In genomic region chr15:40958723-40959122, GRCh38 we compare ENCODE assay signal across 29 cellular contexts. TPM values are rescaled to one million over a fixed set of nuclear protein-coding genes. Genes with fewer than 3 reads are reported as not detected.
DNase-seq lines count a peak whose midpoint lies in the region; ATAC-seq, FAIRE-seq and TF ChIP-seq lines count a peak whose summit lies in the region.
"Had no signal": no experiment of that assay in that cellular context is flagged by ENCODE, and none has a peak within 500 bp of the region (broad histone marks: within the 10 kb centered on the region; RNA-seq: fewer than 3 reads in every experiment).

No MANE protein-coding gene starts in this region.

- H3K9me3 Mint-ChIP-seq in stimulated activated naive CD8-positive, alpha-beta T cell treated with anti-CD3 and anti-CD28 coated beads, Interleukin-15, Interleukin-2, amounts not matched to agents 100 ng/mL and 50 ng/mL, for 24 hours = no peaks in the 10 kb centered on the region
- H3K9me3 Mint-ChIP-seq: natural killer cell, T-cell had no signal

- no peak for ATAC-seq in stimulated activated naive CD8-positive, alpha-beta T cell treated with anti-CD3 and anti-CD28 coated beads, Interleukin-15, Interleukin-2, amounts not matched to agents 100 U/mL and 50 U/mL, for 24 hours
- ATAC-seq: left lobe of liver, natural killer cell, T-cell had no signal

- H3K36me3 Mint-ChIP-seq in stimulated activated naive CD8-positive, alpha-beta T cell treated with anti-CD3 and anti-CD28 coated beads, Interleukin-15, Interleukin-2, amounts not matched to agents 100 ng/mL and 50 ng/mL, for 24 hours (ENCODE audit: low read depth) = peaks cover 18% of the 10 kb centered on the region
- H3K36me3 Mint-ChIP-seq: natural killer cell, T-cell had no signal

- no peaks in the 10 kb centered on the region for H3K27me3 Mint-ChIP-seq in stimulated activated naive CD8-positive, alpha-beta T cell treated with anti-CD3 and anti-CD28 coated beads, Interleukin-15, Interleukin-2, amounts not matched to agents 100 ng/mL and 50 ng/mL, for 24 hours

- peaks cover 19% of the 10 kb centered on the region for H3K4me1 Mint-ChIP-seq in stimulated activated naive CD8-positive, alpha-beta T cell treated with anti-CD3 and anti-CD28 coated beads, Interleukin-15, Interleukin-2, amounts not matched to agents 100 ng/mL and 50 ng/mL, for 24 hours (ENCODE audit: low read depth)
- H3K4me1 Mint-ChIP-seq: natural killer cell had no signal

- H3K27ac ChIP-seq in osteoblast (ENCODE audit: low read depth, low read length) = no peak overlapping the region
- no peak overlapping the region for H3K27ac ChIP-seq in effector memory CD4-positive, alpha-beta T cell (ENCODE audit: insufficient read depth, low read length, poor library complexity, severe bottlenecking)
- H3K27ac ChIP-seq: HL-60, vagina had no signal

- no peak overlapping the region for H3K4me3 Mint-ChIP-seq in stimulated activated naive CD8-positive, alpha-beta T cell treated with anti-CD3 and anti-CD28 coated beads, Interleukin-15, Interleukin-2, amounts not matched to agents 100 ng/mL and 50 ng/mL, for 24 hours
- H3K4me3 Mint-ChIP-seq: natural killer cell, T-cell had no signal

- TF ChIP-seq CTCF in bronchial epithelial cell (IDR thresholded peaks at IDR 0.05; ENCODE audit: insufficient read depth, low read length, severe bottlenecking) (no peak), osteoblast (IDR thresholded peaks at IDR 0.05; ENCODE audit: extremely low read depth, low read depth, low read length) (no peak)

- no peak for DNase-seq in stimulated activated naive CD8-positive, alpha-beta T cell treated with anti-CD3 and anti-CD28 coated beads, Interleukin-15, Interleukin-2, amounts not matched to agents 100 U/mL and 50 U/mL, for 24 hours
- DNase-seq in bronchial epithelial cell (ENCODE audit: low read depth) (no peak), osteoblast (ENCODE audit: insufficient read length, low spot score, missing footprints) (peak; percentile 57), NCI-H2107 treated with DMSO at 0.1 percent for 48 hours (lab: John Stamatoyannopoulos, UW; ENCODE audit: unreplicated experiment) (no peak), hippocampal formation (lab: John Stamatoyannopoulos, UW) (no peak), SKM-1 (lab: John Stamatoyannopoulos, UW; ENCODE audit: unreplicated experiment) (no peak)
- no peak for DNase-seq in effector memory CD4-positive, alpha-beta T cell
- DNase-seq: ACHN; activated CD4-positive, alpha-beta T cell treated with anti-CD3 and anti-CD28 coated beads for 48 hours; activated CD8-positive, alpha-beta memory T cell treated with anti-CD3 and anti-CD28 coated beads, Interleukin-2, amount 50 U/mL, for 4 hours; activated naive CD4-positive, alpha-beta T cell treated with Interleukin-2 at 50 U/mL for 16 hours; glutamatergic neuron; natural killer cell; NCI-H1436 treated with DMSO at 0.1 percent for 48 hours; NCI-H2171 treated with DMSO at 0.1 percent for 48 hours; NCI-H526 treated with DMSO at 0.1 percent for 48 hours; SHP77 treated with DMSO at 0.1 percent for 48 hours; stimulated activated CD4-positive, alpha-beta T cell treated with anti-CD3 and anti-CD28 coated beads, Interleukin-4, amount 100 ng/mL, for 24 hours; substantia nigra; T-cell had no signal

- H3K9me3 ChIP-seq in osteoblast (ENCODE audit: low read depth, low read length) = no peaks in the 10 kb centered on the region
- H3K9me3 ChIP-seq in effector memory CD4-positive, alpha-beta T cell (ENCODE audit: control insufficient read depth, low read length) = no peaks in the 10 kb centered on the region
- H3K9me3 ChIP-seq: prostate gland, vagina had no signal

- H2AFZ ChIP-seq in osteoblast (ENCODE audit: low read length) = no peak overlapping the region

- peaks cover 7% of the 10 kb centered on the region for H3K79me2 ChIP-seq in osteoblast (ENCODE audit: insufficient read depth, low read length)

- FAIRE-seq in bronchial epithelial cell (lab: Jason Lieb, UNC) = peak; percentile 23
- FAIRE-seq: D721Med, GM18507 had no signal

- H4K20me1 ChIP-seq in osteoblast (ENCODE audit: insufficient read depth, low read length) = no peaks in the 10 kb centered on the region

- H3K27me3 ChIP-seq in bronchial epithelial cell (ENCODE audit: control insufficient read depth, insufficient read depth, low read length) (no peaks in the 10 kb centered on the region), osteoblast (ENCODE audit: insufficient read depth, low read length) (no peaks in the 10 kb centered on the region)
- H3K27me3 ChIP-seq in effector memory CD4-positive, alpha-beta T cell (replicated peaks; ENCODE audit: control insufficient read depth, insufficient read depth, low read length, poor library complexity, severe bottlenecking) = no peaks in the 10 kb centered on the region
- H3K27me3 ChIP-seq: BLaER1 treated with 17β-estradiol and CSF1 and Interleukin-3, amounts not matched to agents 10 nM and 100 nM; vagina had no signal

- no peak overlapping the region for H3K4me3 ChIP-seq in bronchial epithelial cell (ENCODE audit: low read depth, low read length)
- no peak overlapping the region for H3K4me3 ChIP-seq in osteoblast (ENCODE audit: insufficient read depth, low read length)
- no peak overlapping the region for H3K4me3 ChIP-seq in effector memory CD4-positive, alpha-beta T cell (ENCODE audit: insufficient read depth, low read depth, low read length, poor library complexity, severe bottlenecking)
- H3K4me3 ChIP-seq: BLaER1 treated with 17β-estradiol and CSF1 and Interleukin-3, amounts not matched to agents 10 nM and 100 nM; prostate gland; smooth muscle cell; vagina had no signal

- H3K27ac Mint-ChIP-seq in stimulated activated naive CD8-positive, alpha-beta T cell treated with anti-CD3 and anti-CD28 coated beads, Interleukin-15, Interleukin-2, amounts not matched to agents 100 ng/mL and 50 ng/mL, for 24 hours = peak overlapping the region; percentile 5
- H3K27ac Mint-ChIP-seq: natural killer cell, T-cell had no signal

- H3K4me2 ChIP-seq in osteoblast (ENCODE audit: insufficient read depth, low read length) = no peak overlapping the region
- H3K4me2 ChIP-seq: smooth muscle cell had no signal

- peaks cover 20% of the 10 kb centered on the region for H3K36me3 ChIP-seq in bronchial epithelial cell (ENCODE audit: control insufficient read depth, insufficient read depth, low read length)
- H3K36me3 ChIP-seq in osteoblast (ENCODE audit: insufficient read depth, low read length) = peaks cover 6% of the 10 kb centered on the region
- H3K36me3 ChIP-seq in effector memory CD4-positive, alpha-beta T cell (ENCODE audit: control insufficient read depth, insufficient read depth, low read length) = no peaks in the 10 kb centered on the region
- H3K36me3 ChIP-seq: prostate gland, vagina had no signal

- peaks cover 5% of the 10 kb centered on the region for H3K4me1 ChIP-seq in osteoblast (ENCODE audit: insufficient read depth, low read length)
- peaks cover 2% of the 10 kb centered on the region for H3K4me1 ChIP-seq in effector memory CD4-positive, alpha-beta T cell (ENCODE audit: control insufficient read depth, insufficient read depth, low read length, poor library complexity, severe bottlenecking)

RNA-seq across cellular contexts. Expression of gene CHAC1, which starts 5.5 kb away (rescaled TPM):
- total RNA-seq in bronchial epithelial cell (24.7 and 59.8 TPM in 2 replicates), osteoblast (30.0 and 30.1 TPM in 2 replicates)

RNA-seq across cellular contexts. Expression of gene DLL4, which starts 29.6 kb away (rescaled TPM):
- 0.13 TPM in 1 of 2 replicates, not detected in the other for total RNA-seq in bronchial epithelial cell
- total RNA-seq in osteoblast = not detected in 2 replicates
- total RNA-seq: smooth muscle cell had no signal
